Comparison of ENCODE assay signal across 1 cellular context in genomic region chr1:28501925-28502324, GRCh38.
TF ChIP-seq lines count a peak whose summit lies in the region.

No MANE protein-coding gene starts in this region.

TF ChIP-seq in K562, 482 proteins besides CTCF, POLR2A, EP300 and RAD21:
- peak; percentile 89 for TF ChIP-seq PKNOX1 (IDR thresholded peaks at IDR 0.05)
- no peak for TF ChIP-seq RFX1 (IDR thresholded peaks at IDR 0.05)
- no peak for TF ChIP-seq TRIM25 (IDR thresholded peaks at IDR 0.05; ENCODE audit: borderline replicate concordance)
- TF ChIP-seq ZNF766 (CRISPR knock-in tag; conservative IDR thresholded peaks at IDR 0.05): no peak
- no peak for TF ChIP-seq TEAD4 (IDR thresholded peaks at IDR 0.05; ENCODE audit: low read length)
- TF ChIP-seq TEAD4 (CRISPR knock-in tag; IDR thresholded peaks at IDR 0.05; ENCODE audit: borderline replicate concordance): no peak
- no peak for TF ChIP-seq PBX2 (CRISPR knock-in tag; IDR thresholded peaks at IDR 0.05; ENCODE audit: low read depth)
- 0 out of 2 replicates have a peak, but pooled peaks have one; percentile 25 for TF ChIP-seq PBX2 (tag; conservative IDR thresholded peaks at IDR 0.05; ENCODE audit: low read depth)
